Comparison of ENCODE assay signal across 2 cellular contexts in the genomic region with DNA sequence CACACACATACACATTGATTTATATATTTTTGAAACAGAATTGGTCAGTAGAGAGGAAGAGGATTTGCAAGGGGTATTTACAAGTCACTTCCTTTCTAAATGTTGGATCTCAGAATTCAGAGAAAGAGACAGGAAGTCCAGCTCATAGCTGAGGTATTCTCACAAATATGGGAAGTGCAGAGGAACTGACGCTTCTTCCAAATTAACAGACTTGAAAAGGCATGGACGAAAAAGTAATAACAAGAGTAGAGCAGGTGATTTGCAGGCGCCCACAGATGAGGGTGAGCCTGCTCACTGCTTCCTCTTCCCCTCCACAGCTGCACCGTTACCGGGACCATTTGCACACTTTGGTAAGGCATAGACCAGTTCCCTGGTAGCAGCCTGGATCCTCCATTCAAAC.
TF ChIP-seq lines count a peak whose summit lies in the region.

No MANE protein-coding gene starts in this region.

TF ChIP-seq in SK-N-SH, 30 proteins besides CTCF, POLR2A, EP300 and RAD21 (continued from another document):
- TF ChIP-seq, protein P1, sequence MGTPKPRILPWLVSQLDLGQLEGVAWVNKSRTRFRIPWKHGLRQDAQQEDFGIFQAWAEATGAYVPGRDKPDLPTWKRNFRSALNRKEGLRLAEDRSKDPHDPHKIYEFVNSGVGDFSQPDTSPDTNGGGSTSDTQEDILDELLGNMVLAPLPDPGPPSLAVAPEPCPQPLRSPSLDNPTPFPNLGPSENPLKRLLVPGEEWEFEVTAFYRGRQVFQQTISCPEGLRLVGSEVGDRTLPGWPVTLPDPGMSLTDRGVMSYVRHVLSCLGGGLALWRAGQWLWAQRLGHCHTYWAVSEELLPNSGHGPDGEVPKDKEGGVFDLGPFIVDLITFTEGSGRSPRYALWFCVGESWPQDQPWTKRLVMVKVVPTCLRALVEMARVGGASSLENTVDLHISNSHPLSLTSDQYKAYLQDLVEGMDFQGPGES (IDR thresholded peaks at IDR 0.05; ENCODE audit: low read depth, low read length), result no peak
- TF ChIP-seq NRF1 (IDR thresholded peaks at IDR 0.05; ENCODE audit: low read depth, low read length), result no peak
- no peak for TF ChIP-seq EZH2phosphoT487 (IDR thresholded peaks at IDR 0.05; ENCODE audit: borderline replicate concordance, low read depth)
- TF ChIP-seq FOSL2 (IDR thresholded peaks at IDR 0.05; ENCODE audit: borderline replicate concordance, low read depth), result no peak
- no peak for TF ChIP-seq RCOR1 (IDR thresholded peaks at IDR 0.05; ENCODE audit: low read length)
- no peak for TF ChIP-seq TCF12 (IDR thresholded peaks at IDR 0.05)
- TF ChIP-seq JUND (IDR thresholded peaks at IDR 0.05), result no peak
- TF ChIP-seq RXRA (IDR thresholded peaks at IDR 0.05; ENCODE audit: borderline replicate concordance, low read depth), result no peak
- TF ChIP-seq, protein P2, sequence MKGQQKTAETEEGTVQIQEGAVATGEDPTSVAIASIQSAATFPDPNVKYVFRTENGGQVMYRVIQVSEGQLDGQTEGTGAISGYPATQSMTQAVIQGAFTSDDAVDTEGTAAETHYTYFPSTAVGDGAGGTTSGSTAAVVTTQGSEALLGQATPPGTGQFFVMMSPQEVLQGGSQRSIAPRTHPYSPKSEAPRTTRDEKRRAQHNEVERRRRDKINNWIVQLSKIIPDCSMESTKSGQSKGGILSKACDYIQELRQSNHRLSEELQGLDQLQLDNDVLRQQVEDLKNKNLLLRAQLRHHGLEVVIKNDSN (IDR thresholded peaks at IDR 0.05; ENCODE audit: borderline replicate concordance, low read depth), result no peak
- no peak for TF ChIP-seq ELF1 (IDR thresholded peaks at IDR 0.05)
- TF ChIP-seq NFIC (IDR thresholded peaks at IDR 0.05; ENCODE audit: borderline replicate concordance), result no peak
- TF ChIP-seq, protein P3, sequence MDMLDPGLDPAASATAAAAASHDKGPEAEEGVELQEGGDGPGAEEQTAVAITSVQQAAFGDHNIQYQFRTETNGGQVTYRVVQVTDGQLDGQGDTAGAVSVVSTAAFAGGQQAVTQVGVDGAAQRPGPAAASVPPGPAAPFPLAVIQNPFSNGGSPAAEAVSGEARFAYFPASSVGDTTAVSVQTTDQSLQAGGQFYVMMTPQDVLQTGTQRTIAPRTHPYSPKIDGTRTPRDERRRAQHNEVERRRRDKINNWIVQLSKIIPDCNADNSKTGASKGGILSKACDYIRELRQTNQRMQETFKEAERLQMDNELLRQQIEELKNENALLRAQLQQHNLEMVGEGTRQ (IDR thresholded peaks at IDR 0.05; ENCODE audit: borderline replicate concordance, low read depth, low read length), result no peak
TF ChIP-seq in SK-N-SH: peak in this region for 0.

TF ChIP-seq in SK-N-SH treated with all-trans-retinoic acid at 6 μM for 48 hours, 23 proteins besides CTCF, POLR2A, EP300 and RAD21 (continued from another document):
- TF ChIP-seq, protein P4, sequence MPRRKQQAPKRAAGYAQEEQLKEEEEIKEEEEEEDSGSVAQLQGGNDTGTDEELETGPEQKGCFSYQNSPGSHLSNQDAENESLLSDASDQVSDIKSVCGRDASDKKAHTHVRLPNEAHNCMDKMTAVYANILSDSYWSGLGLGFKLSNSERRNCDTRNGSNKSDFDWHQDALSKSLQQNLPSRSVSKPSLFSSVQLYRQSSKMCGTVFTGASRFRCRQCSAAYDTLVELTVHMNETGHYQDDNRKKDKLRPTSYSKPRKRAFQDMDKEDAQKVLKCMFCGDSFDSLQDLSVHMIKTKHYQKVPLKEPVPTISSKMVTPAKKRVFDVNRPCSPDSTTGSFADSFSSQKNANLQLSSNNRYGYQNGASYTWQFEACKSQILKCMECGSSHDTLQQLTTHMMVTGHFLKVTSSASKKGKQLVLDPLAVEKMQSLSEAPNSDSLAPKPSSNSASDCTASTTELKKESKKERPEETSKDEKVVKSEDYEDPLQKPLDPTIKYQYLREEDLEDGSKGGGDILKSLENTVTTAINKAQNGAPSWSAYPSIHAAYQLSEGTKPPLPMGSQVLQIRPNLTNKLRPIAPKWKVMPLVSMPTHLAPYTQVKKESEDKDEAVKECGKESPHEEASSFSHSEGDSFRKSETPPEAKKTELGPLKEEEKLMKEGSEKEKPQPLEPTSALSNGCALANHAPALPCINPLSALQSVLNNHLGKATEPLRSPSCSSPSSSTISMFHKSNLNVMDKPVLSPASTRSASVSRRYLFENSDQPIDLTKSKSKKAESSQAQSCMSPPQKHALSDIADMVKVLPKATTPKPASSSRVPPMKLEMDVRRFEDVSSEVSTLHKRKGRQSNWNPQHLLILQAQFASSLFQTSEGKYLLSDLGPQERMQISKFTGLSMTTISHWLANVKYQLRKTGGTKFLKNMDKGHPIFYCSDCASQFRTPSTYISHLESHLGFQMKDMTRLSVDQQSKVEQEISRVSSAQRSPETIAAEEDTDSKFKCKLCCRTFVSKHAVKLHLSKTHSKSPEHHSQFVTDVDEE (CRISPR knock-in tag; IDR thresholded peaks at IDR 0.05), result no peak
- TF ChIP-seq TCF4 (CRISPR knock-in tag; IDR thresholded peaks at IDR 0.05; ENCODE audit: borderline replicate concordance), result no peak
